ENCODE assay signal across 9 cellular contexts in the genomic region with DNA sequence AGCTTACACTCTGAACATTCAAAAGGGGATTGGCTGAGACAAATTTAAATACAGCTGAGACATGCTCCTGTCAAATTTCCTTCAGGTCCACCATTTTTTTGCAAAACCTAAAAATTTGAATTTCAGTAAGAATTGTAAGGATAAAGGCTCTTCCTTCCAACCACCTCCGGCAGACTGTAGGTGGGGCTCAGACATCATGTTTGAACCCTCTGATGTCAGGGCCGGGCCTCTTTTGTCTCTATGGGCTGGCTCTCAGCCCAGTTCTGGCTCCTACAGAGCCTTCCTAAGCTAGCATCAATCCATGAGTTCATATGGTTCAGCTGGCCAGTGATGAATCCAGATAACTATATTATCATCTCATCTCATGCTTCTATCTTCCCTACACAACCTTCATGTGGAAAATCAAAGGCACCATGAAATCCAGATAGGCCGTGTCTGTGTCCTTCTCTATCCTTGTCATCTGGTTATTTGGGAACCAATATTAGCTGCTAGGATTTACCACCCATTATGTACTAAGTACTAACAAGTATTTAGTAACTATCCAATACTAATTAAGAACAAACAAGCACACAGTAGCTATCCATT. TPM values are rescaled to one million over a fixed set of nuclear protein-coding genes. Genes with fewer than 3 reads are reported as not detected.
DNase-seq lines count a peak whose midpoint lies in the region; ATAC-seq and TF ChIP-seq lines count a peak whose summit lies in the region.
"Had no signal": no experiment of that assay in that cellular context is flagged by ENCODE, and none has a peak within 500 bp of the region (broad histone marks: within the 10 kb centered on the region; RNA-seq: fewer than 3 reads in every experiment).

No MANE protein-coding gene starts in this region.

- POLR2A ChIA-PET in HCT116 (lab: Charles Lee) = no interaction called here
- POLR2A ChIA-PET in HEK293T (lab: Yijun Ruan, JAX) = no interaction called here

- H3K27ac ChIP-seq in HCT116 (ENCODE audit: low read depth, low read length) (no peak overlapping the region), ovary (no peak overlapping the region)

- RAD21 ChIA-PET in HCT116 (lab: Charles Lee; ENCODE audit: low non-redundant PET in 1 of 2, low total read pairs in 2 of 2, uncharacterized antibody in 2 of 2, unreplicated experiment in 2 of 2) = no interaction called here

- H3K27me3 ChIP-seq in HCT116 (ENCODE audit: insufficient read depth, low read length) (no peaks in the 10 kb centered on the region), ovary (no peaks in the 10 kb centered on the region)

- H3K36me3 ChIP-seq in HCT116 (ENCODE audit: control insufficient read depth in 1 of 2, insufficient read depth in 2 of 2, low read length in 2 of 2) = no peaks in the 10 kb centered on the region
- H3K36me3 ChIP-seq in ovary = no peaks in the 10 kb centered on the region

- no peak overlapping the region for H2AFZ ChIP-seq in HCT116 (ENCODE audit: low read depth, low read length, poor library complexity, severe bottlenecking)

- TF ChIP-seq POLR2A in HCT116 (IDR thresholded peaks at IDR 0.05; ENCODE audit: borderline replicate concordance, extremely low read depth, insufficient read depth, insufficient read length) (no peak), ovary (IDR thresholded peaks at IDR 0.05) (no peak)

- H3K27ac Mint-ChIP-seq in activated naive CD4-positive, alpha-beta T cell treated with anti-CD3 and anti-CD28 coated beads, Interleukin-2, amount 10 ng/mL, durations not matched to agents 7 days and 5 days = no peak overlapping the region
- H3K27ac Mint-ChIP-seq: stimulated activated effector memory CD8-positive, alpha-beta T cell treated with anti-CD3 and anti-CD28 coated beads, Interleukin-12 subunit alpha, Interleukin-12 subunit beta, amount 100 ng/mL, for 72 hours had no signal

- H3K4me1 Mint-ChIP-seq in activated naive CD4-positive, alpha-beta T cell treated with anti-CD3 and anti-CD28 coated beads, Interleukin-2, amount 10 ng/mL, durations not matched to agents 7 days and 5 days = no peaks in the 10 kb centered on the region
- H3K4me1 Mint-ChIP-seq: stimulated activated effector memory CD8-positive, alpha-beta T cell treated with anti-CD3 and anti-CD28 coated beads, Interleukin-12 subunit alpha, Interleukin-12 subunit beta, amount 100 ng/mL, for 72 hours had no signal

- no peak overlapping the region for H3K4me2 ChIP-seq in HCT116 (ENCODE audit: low read length)

- no peak overlapping the region for H3K9ac ChIP-seq in HCT116 (ENCODE audit: low read length)

- no peaks in the 10 kb centered on the region for H3K79me2 ChIP-seq in HCT116 (ENCODE audit: insufficient read depth, low read length)

- H3K27me3 Mint-ChIP-seq in activated naive CD4-positive, alpha-beta T cell treated with anti-CD3 and anti-CD28 coated beads, Interleukin-2, amount 10 ng/mL, durations not matched to agents 7 days and 5 days = no peaks in the 10 kb centered on the region

- H3K36me3 Mint-ChIP-seq in activated naive CD4-positive, alpha-beta T cell treated with anti-CD3 and anti-CD28 coated beads, Interleukin-2, amount 10 ng/mL, durations not matched to agents 7 days and 5 days = no peaks in the 10 kb centered on the region
- H3K36me3 Mint-ChIP-seq: stimulated activated effector memory CD8-positive, alpha-beta T cell treated with anti-CD3 and anti-CD28 coated beads, Interleukin-12 subunit alpha, Interleukin-12 subunit beta, amount 100 ng/mL, for 72 hours had no signal

- H3K9me3 Mint-ChIP-seq in activated naive CD4-positive, alpha-beta T cell treated with anti-CD3 and anti-CD28 coated beads, Interleukin-2, amount 10 ng/mL, durations not matched to agents 7 days and 5 days = no peaks in the 10 kb centered on the region
- H3K9me3 Mint-ChIP-seq: stimulated activated effector memory CD8-positive, alpha-beta T cell treated with anti-CD3 and anti-CD28 coated beads, Interleukin-12 subunit alpha, Interleukin-12 subunit beta, amount 100 ng/mL, for 72 hours had no signal

- DNase-seq in HCT116 (ENCODE audit: low read depth, low spot score) = no peak
- DNase-seq in NCI-H524 (lab: John Stamatoyannopoulos, UW) = peak; percentile 13 to 42
- DNase-seq in epithelial cell of proximal tubule (ENCODE audit: low read depth) = no peak
- peak; percentile 24 to 46 (median 39) for DNase-seq in ovary
- DNase-seq in activated CD8-positive, alpha-beta memory T cell treated with anti-CD3 and anti-CD28 coated beads for 24 hours = no peak
- DNase-seq in middle frontal gyrus (ENCODE audit: extremely low spot score, low spot score) = no peak
- no peak for DNase-seq in activated naive CD4-positive, alpha-beta T cell treated with anti-CD3 and anti-CD28 coated beads, Interleukin-2, amount 10 ng/mL, durations not matched to agents 7 days and 5 days
- DNase-seq in HEK293T (ENCODE audit: extremely low spot score) = no peak

- H3K4me3 Mint-ChIP-seq in activated naive CD4-positive, alpha-beta T cell treated with anti-CD3 and anti-CD28 coated beads, Interleukin-2, amount 10 ng/mL, durations not matched to agents 7 days and 5 days = no peak overlapping the region
- H3K4me3 Mint-ChIP-seq: stimulated activated effector memory CD8-positive, alpha-beta T cell treated with anti-CD3 and anti-CD28 coated beads, Interleukin-12 subunit alpha, Interleukin-12 subunit beta, amount 100 ng/mL, for 72 hours had no signal

- TF ChIP-seq RAD21 in HCT116 (IDR thresholded peaks at IDR 0.05; ENCODE audit: low read depth) = peak; percentile 42

- no peaks in the 10 kb centered on the region for H3K9me2 ChIP-seq in HCT116 (ENCODE audit: insufficient read depth)

- CTCF ChIA-PET in HCT116 (lab: Charles Lee) = interaction anchor here (1.4 kb wide), 1 partner anchor 55 kb away, joined by 3 read pairs; no protein-coding TSS in a partner anchor
- CTCF ChIA-PET in activated naive CD4-positive, alpha-beta T cell treated with anti-CD3 and anti-CD28 coated beads, Interleukin-2, amount 10 ng/mL, durations not matched to agents 7 days and 5 days (lab: Charles Lee) = interaction anchor here (2.7 kb wide), 1 partner anchor 56 kb away, joined by 5 read pairs; no protein-coding TSS in a partner anchor
- CTCF ChIA-PET in HEK293T (lab: Yijun Ruan, JAX) = interaction anchor here (0.6 to 1.1 kb wide), 2 partner anchors 33 to 607 kb away, joined by 3 read pairs; no protein-coding TSS in a partner anchor

- H3K4me3 ChIP-seq in HCT116 (replicated peaks in 1 of 2; ENCODE audit: low read depth in 1 of 2, low read length in 2 of 2) (no peak overlapping the region), epithelial cell of proximal tubule (ENCODE audit: low read depth, low read length) (no peak overlapping the region), ovary (no peak overlapping the region)

- TF ChIP-seq EP300 in ovary (IDR thresholded peaks at IDR 0.05) = no peak

- peak; percentile 60 for ATAC-seq in HCT116
- ATAC-seq: stimulated activated effector memory CD8-positive, alpha-beta T cell treated with anti-CD3 and anti-CD28 coated beads, Interleukin-12 subunit alpha, Interleukin-12 subunit beta, amount 100 ng/mL, for 72 hours had no signal

- no TSS peak for BruUV-seq in HCT116 (replicated peaks; lab: Mats Ljungman, UMichigan)

- intact Hi-C loops in HCT116 (cut with micrococcal nuclease) = no loop called here
- intact Hi-C loops in ovary (cut with DNase I) = no loop called here

- H4K20me1 ChIP-seq in HCT116 (ENCODE audit: insufficient read depth) = no peaks in the 10 kb centered on the region

- 46 to 61% (median 57%) methylated on average over 3 of the region's 3 CpGs for WGBS in ovary, 3 donors

- no peaks in the 10 kb centered on the region for H3K9me3 ChIP-seq in HCT116 (ENCODE audit: control insufficient read depth in 1 of 2, insufficient read depth in 1 of 2, low read depth in 1 of 2, low read length in 2 of 2)
- H3K9me3 ChIP-seq in ovary = no peaks in the 10 kb centered on the region

- TF ChIP-seq CTCF in HCT116 (IDR thresholded peaks at IDR 0.05 in 2 of 3, conservative IDR thresholded peaks at IDR 0.05 in 1 of 3; ENCODE audit: borderline replicate concordance in 1 of 3, insufficient read depth in 1 of 3, low read depth in 2 of 3, low read length in 2 of 3) (no peak), epithelial cell of proximal tubule (conservative IDR thresholded peaks at IDR 0.05; ENCODE audit: low read depth, low read length) (peak; percentile 60), ovary (IDR thresholded peaks at IDR 0.05) (no peak)

- H3K4me1 ChIP-seq in HCT116 (ENCODE audit: control insufficient read depth in 1 of 2, insufficient read depth in 2 of 2, low read length in 2 of 2) (no peaks in the 10 kb centered on the region), ovary (ENCODE audit: insufficient read depth) (no peaks in the 10 kb centered on the region)

TF ChIP-seq in HCT116, 20 proteins besides CTCF, POLR2A, EP300 and RAD21 (continues in another document):
- TF ChIP-seq SIN3A (IDR thresholded peaks at IDR 0.05; ENCODE audit: low read depth) (no peak), POLR2AphosphoS5 (IDR thresholded peaks at IDR 0.05; ENCODE audit: low read depth, low read length) (no peak), ZFX (IDR thresholded peaks at IDR 0.05) (no peak), EZH2 (IDR thresholded peaks at IDR 0.05) (no peak), JUND (IDR thresholded peaks at IDR 0.05) (no peak), FOSL1 (IDR thresholded peaks at IDR 0.05; ENCODE audit: low read depth) (no peak), ELF1 (IDR thresholded peaks at IDR 0.05; ENCODE audit: borderline replicate concordance, low read depth) (no peak)
- TF ChIP-seq, protein P1, sequence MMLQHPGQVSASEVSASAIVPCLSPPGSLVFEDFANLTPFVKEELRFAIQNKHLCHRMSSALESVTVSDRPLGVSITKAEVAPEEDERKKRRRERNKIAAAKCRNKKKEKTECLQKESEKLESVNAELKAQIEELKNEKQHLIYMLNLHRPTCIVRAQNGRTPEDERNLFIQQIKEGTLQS (IDR thresholded peaks at IDR 0.05) = no peak

TF ChIP-seq in HEK293T, 16 proteins besides CTCF, POLR2A, EP300 and RAD21 (continues in another document):
- no peak for TF ChIP-seq SUZ12 (IDR thresholded peaks at IDR 0.05)
- no peak for TF ChIP-seq CTBP1 (IDR thresholded peaks at IDR 0.05; ENCODE audit: borderline replicate concordance)
- TF ChIP-seq FOXK2 (IDR thresholded peaks at IDR 0.05) = no peak
- no peak for TF ChIP-seq LEF1 (IDR thresholded peaks at IDR 0.05; ENCODE audit: borderline replicate concordance)
- TF ChIP-seq ELF4 (IDR thresholded peaks at IDR 0.05) = no peak
- TF ChIP-seq HDGF (IDR thresholded peaks at IDR 0.05; ENCODE audit: borderline replicate concordance) = no peak
- TF ChIP-seq ZNF384 (IDR thresholded peaks at IDR 0.05) = no peak
- no peak for TF ChIP-seq L3MBTL2 (conservative IDR thresholded peaks at IDR 0.05)
- TF ChIP-seq TARDBP (IDR thresholded peaks at IDR 0.05) = no peak
- no peak for TF ChIP-seq FOXA1 (IDR thresholded peaks at IDR 0.05)
- TF ChIP-seq NFRKB (IDR thresholded peaks at IDR 0.05) = no peak
- TF ChIP-seq ARNT (IDR thresholded peaks at IDR 0.05) = no peak
- no peak for TF ChIP-seq BHLHE40 (IDR thresholded peaks at IDR 0.05; ENCODE audit: borderline replicate concordance)
- TF ChIP-seq SP1 (IDR thresholded peaks at IDR 0.05) = no peak

RNA-seq across cellular contexts. Expression of a gene that starts 44.2 kb away (rescaled TPM):
- total RNA-seq in HCT116 (2021; ENCODE audit: unreplicated experiment) = not detected
- not detected in 2 replicates for polyA plus RNA-seq in HCT116 (2012)
- total RNA-seq in epithelial cell of proximal tubule = 0.58 TPM in 1 of 2 replicates, not detected in the other
- total RNA-seq in ovary = 1 to 10 TPM; 2.9 to 7.1 (median 6.0) TPM
- 1 to 10 TPM; 3.1 to 5.4 TPM for polyA plus RNA-seq in ovary

Comparison
In these comparisons a context has a peak if more than half of its experiments do, and no peak if none do; other contexts are left out.
1. DNase-seq: peak in NCI-H524 (2 of 2) and ovary (5 of 5); none in HCT116 (single experiment), epithelial cell of proximal tubule (single experiment), activated CD8-positive, alpha-beta memory T cell treated with anti-CD3 and anti-CD28 coated beads for 24 hours (single experiment), middle frontal gyrus (single experiment), activated naive CD4-positive, alpha-beta T cell treated with anti-CD3 and anti-CD28 coated beads, Interleukin-2, amount 10 ng/mL, durations not matched to agents 7 days and 5 days (single experiment) and HEK293T (single experiment).